15 cellular contexts compared by ENCODE assay signal in the genomic region with DNA sequence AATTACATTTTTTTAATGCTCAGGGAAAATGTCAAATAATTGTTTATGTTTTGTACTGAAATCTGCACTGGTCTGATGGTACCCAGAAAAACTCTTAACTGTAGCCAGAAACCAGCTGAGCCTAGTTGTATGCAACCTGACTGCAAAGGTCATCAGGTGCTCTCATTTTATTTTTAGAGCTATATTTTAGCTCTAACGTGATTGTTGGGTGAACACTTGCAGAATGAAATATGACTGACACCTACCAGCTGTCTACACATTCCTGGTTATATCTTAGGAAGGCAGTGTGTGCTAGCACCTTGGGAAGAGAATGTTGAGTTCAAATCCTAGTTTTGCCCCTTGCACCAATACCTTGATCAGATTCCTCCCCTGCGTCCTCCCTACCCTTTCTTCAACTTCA. TPM values are rescaled to one million over a fixed set of nuclear protein-coding genes. Genes with fewer than 3 reads are reported as not detected.
DNase-seq lines count a peak whose midpoint lies in the region; ATAC-seq and TF ChIP-seq lines count a peak whose summit lies in the region.
"Had no signal": no experiment of that assay in that cellular context is flagged by ENCODE, and none has a peak within 500 bp of the region (broad histone marks: within the 10 kb centered on the region; RNA-seq: fewer than 3 reads in every experiment).

No MANE protein-coding gene starts in this region.

- ATAC-seq in HG03460 (IDR thresholded peaks at IDR 0.05; ENCODE audit: unreplicated experiment): no peak
- ATAC-seq: upper lobe of right lung had no signal

- no peak overlapping the region for H3K9ac ChIP-seq in neural progenitor cell

- CTCF ChIA-PET in activated CD4-positive, alpha-beta memory T cell treated with anti-CD3 and anti-CD28 coated beads for 36 hours (lab: Charles Lee): interaction anchor here (0.9 to 4.8 kb wide), 4 partner anchors 13 to 104 kb away, joined by 3 to 23 read pairs (median 10); no protein-coding TSS in a partner anchor

- no peaks in the 10 kb centered on the region for H3K27me3 ChIP-seq in neural progenitor cell
- H3K27me3 ChIP-seq: sigmoid colon, upper lobe of right lung had no signal

- DNase-seq in NCI-H2227 (lab: John Stamatoyannopoulos, UW; ENCODE audit: unreplicated experiment) (peak; percentile 42), NCI-H2227 treated with DMSO at 0.1 percent for 48 hours (lab: John Stamatoyannopoulos, UW) (no peak), HFFc6 (no peak), neural progenitor cell (ENCODE audit: low spot score) (no peak), posterior vena cava (ENCODE audit: low spot score) (no peak), D341Med (ENCODE audit: low spot score) (no peak)
- DNase-seq in activated CD4-positive, alpha-beta memory T cell treated with anti-CD3 and anti-CD28 coated beads for 36 hours: no peak
- DNase-seq: ACHN, foreskin melanocyte, H9, kidney, NCI-H1436 treated with DMSO at 0.1 percent for 48 hours, sigmoid colon, upper lobe of right lung had no signal

- H3K4me1 ChIP-seq in neural progenitor cell: peaks cover 32% of the 10 kb centered on the region

- H3K4me3 Mint-ChIP-seq in HFFc6 (peak overlapping the region; percentile 51; the same call in 1 of the 2 replicates), neural progenitor cell (no peak overlapping the region)
- H3K4me3 Mint-ChIP-seq in activated CD4-positive, alpha-beta memory T cell treated with anti-CD3 and anti-CD28 coated beads for 36 hours: no peak overlapping the region

- H4K20me1 ChIP-seq in neural progenitor cell (ENCODE audit: low read depth): peaks cover 48% of the 10 kb centered on the region

- peaks cover 16% of the 10 kb centered on the region for H3F3A ChIP-seq in neural progenitor cell (ENCODE audit: low read depth)

- no peak overlapping the region for H2AFZ ChIP-seq in neural progenitor cell (replicated peaks)

- POLR2A ChIA-PET in activated CD4-positive, alpha-beta memory T cell treated with anti-CD3 and anti-CD28 coated beads for 36 hours (lab: Charles Lee): interaction anchor here (7.2 kb wide), 1 partner anchor 12 kb away, joined by 117 read pairs; no protein-coding TSS in a partner anchor

- H3K36me3 ChIP-seq in neural progenitor cell: no peaks in the 10 kb centered on the region
- H3K36me3 ChIP-seq: sigmoid colon, upper lobe of right lung had no signal

- H3K9me3 Mint-ChIP-seq in HFFc6 (no peaks in the 10 kb centered on the region), neural progenitor cell (no peaks in the 10 kb centered on the region)
- H3K9me3 Mint-ChIP-seq in activated CD4-positive, alpha-beta memory T cell treated with anti-CD3 and anti-CD28 coated beads for 36 hours: no peaks in the 10 kb centered on the region
- H3K9me3 Mint-ChIP-seq: H9 had no signal

- intact Hi-C loops in activated CD4-positive, alpha-beta memory T cell treated with anti-CD3 and anti-CD28 coated beads for 36 hours (cut with micrococcal nuclease): loop anchor here (10.0 kb wide), 2 partner anchors 489 to 789 kb away; a partner anchor contains a TSS
- intact Hi-C loops in posterior vena cava (cut with DNase I): no loop called here

- TF ChIP-seq CTCF in HFFc6 (IDR thresholded peaks at IDR 0.05): no peak
- no peak for TF ChIP-seq CTCF in neural progenitor cell (IDR thresholded peaks at IDR 0.05)

- H3K79me2 ChIP-seq in neural progenitor cell (ENCODE audit: low read depth): peaks cover 45% of the 10 kb centered on the region

- H3K27me3 Mint-ChIP-seq in HFFc6 (ENCODE audit: insufficient read depth): no peaks in the 10 kb centered on the region
- H3K27me3 Mint-ChIP-seq in activated CD4-positive, alpha-beta memory T cell treated with anti-CD3 and anti-CD28 coated beads for 36 hours: no peaks in the 10 kb centered on the region
- H3K27me3 Mint-ChIP-seq in neural progenitor cell (ENCODE audit: insufficient read depth, low read depth): peaks cover 8% of the 10 kb centered on the region

- no peaks in the 10 kb centered on the region for H3K9me3 ChIP-seq in neural progenitor cell (ENCODE audit: low read depth)
- H3K9me3 ChIP-seq: sigmoid colon, upper lobe of right lung had no signal

- no peak overlapping the region for H3K27ac Mint-ChIP-seq in HFFc6
- peak overlapping the region; percentile 97 for H3K27ac Mint-ChIP-seq in activated CD4-positive, alpha-beta memory T cell treated with anti-CD3 and anti-CD28 coated beads for 36 hours
- H3K27ac Mint-ChIP-seq in neural progenitor cell: peak overlapping the region; percentile 53

- no peak overlapping the region for H3K27ac ChIP-seq in neural progenitor cell
- H3K27ac ChIP-seq: upper lobe of right lung had no signal

- peaks cover 5% of the 10 kb centered on the region; the same call in 1 of the 2 replicates for H3K36me3 Mint-ChIP-seq in HFFc6 (ENCODE audit: low read depth)
- peaks cover 1% of the 10 kb centered on the region for H3K36me3 Mint-ChIP-seq in activated CD4-positive, alpha-beta memory T cell treated with anti-CD3 and anti-CD28 coated beads for 36 hours
- H3K36me3 Mint-ChIP-seq in neural progenitor cell: no peaks in the 10 kb centered on the region

- H3K4me1 Mint-ChIP-seq in HFFc6 (ENCODE audit: low read depth): peaks cover 65% of the 10 kb centered on the region
- H3K4me1 Mint-ChIP-seq in activated CD4-positive, alpha-beta memory T cell treated with anti-CD3 and anti-CD28 coated beads for 36 hours (ENCODE audit: low read depth): peaks cover 81% of the 10 kb centered on the region
- H3K4me1 Mint-ChIP-seq in neural progenitor cell: peaks cover 42% of the 10 kb centered on the region

- H3K4me3 ChIP-seq in neural progenitor cell: no peak overlapping the region
- H3K4me3 ChIP-seq: sigmoid colon, upper lobe of right lung had no signal

- H3K4me2 ChIP-seq in neural progenitor cell: no peak overlapping the region

RNA-seq across cellular contexts. Expression of a gene that starts 23.6 kb away (rescaled TPM):
- 10 to 100 TPM; 15.7 to 20.8 (median 19.2) TPM for total RNA-seq in HFFc6 (2021; fragmentation: NEBNext Ultra II Directional; extraction: Animal tissue kit (Norgen Biotek cat#: 25700))
- total RNA-seq in activated CD4-positive, alpha-beta memory T cell treated with anti-CD3 and anti-CD28 coated beads for 36 hours: 10 to 100 TPM; 36.3 to 37.0 TPM
- total RNA-seq in neural progenitor cell (ENCODE audit: low replicate concordance): 17.3 and 28.0 TPM in 2 replicates
- 10 to 100 TPM; 17.4 to 19.7 TPM for total RNA-seq in posterior vena cava
